In genomic region chr7:100344121-100344559, GRCh38 we compare ENCODE assay signal across 11 cellular contexts. TPM values are rescaled to one million over a fixed set of nuclear protein-coding genes. Genes with fewer than 3 reads are reported as not detected.
DNase-seq lines count a peak whose midpoint lies in the region; ATAC-seq, FAIRE-seq and TF ChIP-seq lines count a peak whose summit lies in the region.
"Not testable (repeated sequence)": the region's sequence is repeated elsewhere in the genome, so short reads cannot be mapped to it uniquely, and the experiment has no call there.
"Had no signal": no experiment of that assay in that cellular context is flagged by ENCODE, and none has a peak within 500 bp of the region (broad histone marks: within the 10 kb centered on the region; RNA-seq: fewer than 3 reads in every experiment).

No MANE protein-coding gene starts in this region.

- H3K4me3 ChIP-seq in RWPE2 (ENCODE audit: severe bottlenecking); K562; mesodermal cell (ENCODE audit: extremely low read depth, insufficient read depth, low read length, poor library complexity, severe bottlenecking): not testable (repeated sequence)

- H3K4me1 ChIP-seq in RWPE2 (ENCODE audit: insufficient read depth, poor library complexity, severe bottlenecking), result peaks cover 21% of the 10 kb centered on the region
- H3K4me1 ChIP-seq in K562 (replicated peaks in 1 of 2; ENCODE audit: control insufficient read depth in 2 of 2, insufficient read depth in 2 of 2, low read length in 2 of 2); mesodermal cell (ENCODE audit: control insufficient read depth, insufficient read depth, low read length, poor library complexity, severe bottlenecking): not testable (repeated sequence)

- intact Hi-C loops in CD4-positive, alpha-beta T cell (cut with DNase I, micrococcal nuclease), result loop anchor here in 1 of 2 experiments (5.0 to 10.0 kb wide), 3 partner anchors 69 to 262 kb away; partner anchors contain the start of gene ZNF3
- intact Hi-C loops in K562 (cut with micrococcal nuclease), result loop anchor here (1.0 kb wide), 1 partner anchor 212 kb away; no protein-coding TSS in a partner anchor

- in situ Hi-C loops in K562 (cut with MboI), result loop anchor here (5.0 kb wide), 1 partner anchor 127 kb away; the partner anchor contains the start of gene PVRIG

- H3K27me3 Mint-ChIP-seq in CD4-positive, alpha-beta T cell; activated T-cell treated with anti-CD3 and anti-CD28 coated beads, Interleukin-2, amount 50 U/mL, for 24 hours: not testable (repeated sequence)

- not testable (repeated sequence) for BruUV-seq in K562 (replicated peaks; lab: Mats Ljungman, UMichigan)

- 20% methylated on average over 3 of the region's 4 CpGs for WGBS in K562 (ENCODE audit: insufficient coverage, low coverage, missing lambda C conversion rate)
- WGBS in mesodermal cell (ENCODE audit: insufficient coverage in 2 of 2), 2 experiments, result 82 to 92% methylated on average over 2 of the region's 4 CpGs

- not testable (repeated sequence) for H3K27me3 ChIP-seq in CD4-positive, alpha-beta T cell (ENCODE audit: control insufficient read depth, insufficient read depth, low read length); RWPE2 (ENCODE audit: insufficient read depth, poor library complexity, severe bottlenecking); K562 (ENCODE audit: control insufficient read depth in 2 of 2, insufficient read depth in 2 of 2, low read length in 2 of 2)

- not testable (repeated sequence) for H4K20me1 ChIP-seq in K562 (replicated peaks; ENCODE audit: control insufficient read depth, insufficient read depth, low read length)

- not testable (repeated sequence) for TF ChIP-seq POLR2A in K562 (conservative IDR thresholded peaks at IDR 0.05)

- H3K9me1 ChIP-seq in K562 (ENCODE audit: control insufficient read depth, insufficient read depth, low read length), result not testable (repeated sequence)

- TF ChIP-seq EP300 in K562 (IDR thresholded peaks at IDR 0.05; ENCODE audit: low read length), result not testable (repeated sequence)

- not testable (repeated sequence) for H3K9ac ChIP-seq in K562 (ENCODE audit: insufficient read depth in 1 of 2, low read depth in 2 of 2, low read length in 2 of 2)

- H3K4me3 Mint-ChIP-seq in CD4-positive, alpha-beta T cell, result peak overlapping the region; percentile 69
- peak overlapping the region; percentile 58 for H3K4me3 Mint-ChIP-seq in activated T-cell treated with anti-CD3 and anti-CD28 coated beads, Interleukin-2, amount 50 U/mL, for 24 hours
- H3K4me3 Mint-ChIP-seq in stimulated activated effector memory CD8-positive, alpha-beta T cell treated with anti-CD3 and anti-CD28 coated beads, Interleukin-12 subunit alpha, Interleukin-12 subunit beta, amount 100 ng/mL, for 72 hours, result peak overlapping the region; percentile 71

- not testable (repeated sequence) for H2AFZ ChIP-seq in K562 (ENCODE audit: low read depth, low read length)

- H3K27ac ChIP-seq in CD4-positive, alpha-beta T cell (ENCODE audit: low read depth, low read length), result peak overlapping the region; percentile 92
- peak overlapping the region; percentile 26 for H3K27ac ChIP-seq in RWPE2 (ENCODE audit: poor library complexity, severe bottlenecking)
- H3K27ac ChIP-seq in K562 (ENCODE audit: extremely low read depth, low read depth, low read length), result not testable (repeated sequence)
- H3K27ac ChIP-seq in mesodermal cell (ENCODE audit: low read depth, low read length, severe bottlenecking), result peak overlapping the region; percentile 96

- H3K9me3 Mint-ChIP-seq in CD4-positive, alpha-beta T cell; activated T-cell treated with anti-CD3 and anti-CD28 coated beads, Interleukin-2, amount 50 U/mL, for 24 hours; stimulated activated effector memory CD8-positive, alpha-beta T cell treated with anti-CD3 and anti-CD28 coated beads, Interleukin-12 subunit alpha, Interleukin-12 subunit beta, amount 100 ng/mL, for 72 hours: not testable (repeated sequence)

- H3K27ac Mint-ChIP-seq in CD4-positive, alpha-beta T cell, result peak overlapping the region; percentile 95
- peak overlapping the region; percentile 95 for H3K27ac Mint-ChIP-seq in activated T-cell treated with anti-CD3 and anti-CD28 coated beads, Interleukin-2, amount 50 U/mL, for 24 hours
- H3K27ac Mint-ChIP-seq in stimulated activated effector memory CD8-positive, alpha-beta T cell treated with anti-CD3 and anti-CD28 coated beads, Interleukin-12 subunit alpha, Interleukin-12 subunit beta, amount 100 ng/mL, for 72 hours, result peak overlapping the region; percentile 95

- not testable (repeated sequence) for FAIRE-seq in K562 (lab: Jason Lieb, UNC)

- H3K4me2 ChIP-seq in K562 (ENCODE audit: insufficient read depth, low read length), result peak overlapping the region; percentile 47; the same call in 1 of the 2 replicates

- peaks cover 44% of the 10 kb centered on the region for H3K79me2 ChIP-seq in K562 (ENCODE audit: control insufficient read depth, insufficient read depth, low read length)

- TF ChIP-seq RAD21 in K562 (CRISPR knock-in tag; conservative IDR thresholded peaks at IDR 0.05 in 1 of 2, IDR thresholded peaks at IDR 0.05 in 1 of 2), result not testable (repeated sequence)

- POLR2A ChIA-PET in CD4-positive, alpha-beta T cell (lab: Charles Lee), result interaction anchor here (1.0 kb wide), 2 partner anchors 9 to 210 kb away, joined by 3 to 4 read pairs; no protein-coding TSS in a partner anchor
- POLR2A ChIA-PET in K562 (lab: Yijun Ruan, JAX), result interaction anchor here (0.6 to 1.8 kb wide), 5 partner anchors 9 to 285 kb away, joined by 3 to 7 read pairs (median 5); no protein-coding TSS in a partner anchor

- peaks cover 25% of the 10 kb centered on the region for H3K4me1 Mint-ChIP-seq in CD4-positive, alpha-beta T cell (ENCODE audit: low read depth)
- H3K4me1 Mint-ChIP-seq in activated T-cell treated with anti-CD3 and anti-CD28 coated beads, Interleukin-2, amount 50 U/mL, for 24 hours (ENCODE audit: low read depth), result peaks cover 52% of the 10 kb centered on the region
- H3K4me1 Mint-ChIP-seq in stimulated activated effector memory CD8-positive, alpha-beta T cell treated with anti-CD3 and anti-CD28 coated beads, Interleukin-12 subunit alpha, Interleukin-12 subunit beta, amount 100 ng/mL, for 72 hours, result peaks cover 30% of the 10 kb centered on the region

- CTCF ChIA-PET in CD4-positive, alpha-beta T cell (lab: Charles Lee), result interaction anchor here (0.8 to 2.3 kb wide), 6 partner anchors 9 to 211 kb away, joined by 3 to 9 read pairs (median 4); no protein-coding TSS in a partner anchor
- CTCF ChIA-PET in K562 (lab: Yijun Ruan, JAX; ENCODE audit: low intra/inter-chr PET ratio), result interaction anchor here (0.6 to 1.5 kb wide), 2 partner anchors 175 to 211 kb away, joined by 3 to 5 read pairs; no protein-coding TSS in a partner anchor

- ATAC-seq in CD4-positive, alpha-beta T cell (ENCODE audit: poor library complexity); RWPE2 (ENCODE audit: low read depth); stimulated activated effector memory CD8-positive, alpha-beta T cell treated with anti-CD3 and anti-CD28 coated beads, Interleukin-12 subunit alpha, Interleukin-12 subunit beta, amount 100 ng/mL, for 72 hours: not testable (repeated sequence)
- ATAC-seq in GM21515 (IDR thresholded peaks at IDR 0.05; ENCODE audit: unreplicated experiment) (peak; percentile 10), HG03196 (IDR thresholded peaks at IDR 0.05; ENCODE audit: unreplicated experiment) (peak; percentile 10), K562 (peak; percentile 21)

- not testable (repeated sequence) for TF ChIP-seq CTCF in CD4-positive, alpha-beta T cell (IDR thresholded peaks at IDR 0.05); RWPE2 (IDR thresholded peaks at IDR 0.05; ENCODE audit: poor library complexity, severe bottlenecking)
- TF ChIP-seq CTCF in K562 (IDR thresholded peaks at IDR 0.05 in 2 of 3, conservative IDR thresholded peaks at IDR 0.05 in 1 of 3; ENCODE audit: insufficient read depth in 2 of 3, low read depth in 1 of 3, low read length in 3 of 3), result 0 out of 6 replicates have a peak, but pooled peaks of 1 of the 3 experiments have one; percentile 5

- H3K36me3 ChIP-seq in RWPE2 (ENCODE audit: low read depth) (peaks cover 91% of the 10 kb centered on the region), K562 (ENCODE audit: control insufficient read depth, insufficient read depth, low read length) (peaks cover 81% of the 10 kb centered on the region), mesodermal cell (ENCODE audit: control insufficient read depth, insufficient read depth, low read length) (peaks cover 58% of the 10 kb centered on the region)

- not testable (repeated sequence) for H3K9me3 ChIP-seq in CD4-positive, alpha-beta T cell (ENCODE audit: control insufficient read depth, low read length); RWPE2 (ENCODE audit: severe bottlenecking); K562 (replicated peaks; ENCODE audit: control insufficient read depth, insufficient read depth, low read depth, low read length); mesodermal cell (ENCODE audit: control insufficient read depth, low read length)

- DNase-seq in CD4-positive, alpha-beta T cell; RWPE2 (ENCODE audit: low spot score); activated T-cell treated with anti-CD3 and anti-CD28 coated beads, Interleukin-2, amount 50 U/mL, for 24 hours; K562 (ENCODE audit: extremely low read depth in 1 of 4, low spot score in 3 of 4); stimulated activated effector memory CD8-positive, alpha-beta T cell treated with anti-CD3 and anti-CD28 coated beads, Interleukin-12 subunit alpha, Interleukin-12 subunit beta, amount 100 ng/mL, for 72 hours (ENCODE audit: low spot score in 2 of 2): not testable (repeated sequence)

- H3K36me3 Mint-ChIP-seq in CD4-positive, alpha-beta T cell (ENCODE audit: low read depth), result peaks cover 66% of the 10 kb centered on the region
- peaks cover 85% of the 10 kb centered on the region for H3K36me3 Mint-ChIP-seq in activated T-cell treated with anti-CD3 and anti-CD28 coated beads, Interleukin-2, amount 50 U/mL, for 24 hours (ENCODE audit: low read depth)
- H3K36me3 Mint-ChIP-seq in stimulated activated effector memory CD8-positive, alpha-beta T cell treated with anti-CD3 and anti-CD28 coated beads, Interleukin-12 subunit alpha, Interleukin-12 subunit beta, amount 100 ng/mL, for 72 hours, result peaks cover 100% of the 10 kb centered on the region

RNA-seq across cellular contexts. Expression of gene PILRB, which starts 13.8 kb away (rescaled TPM):
- total RNA-seq in CD4-positive, alpha-beta T cell, result 10 to 100 TPM; 56.4 to 67.6 TPM
- total RNA-seq in K562 (2011; cell fraction: chromatin; rRNA removed; ENCODE audit: low replicate concordance), result 248 and 523 TPM in 2 replicates
- 303 and 304 TPM in 2 replicates for total RNA-seq in K562 (2011; cell fraction: nucleolus; rRNA removed)
- total RNA-seq in K562 (2011; cell fraction: nucleoplasm; rRNA removed), result 245 and 257 TPM in 2 replicates
- total RNA-seq in K562 (2014; rRNA removed), result 37.0 and 37.7 TPM in 2 replicates
- total RNA-seq in K562 (2014; rRNA removed; fragmentation: Illumina TruSeq; extraction: Trizol), result 14.4 and 25.4 TPM in 2 replicates
- 30.7 and 32.3 TPM in 2 replicates for total RNA-seq in K562 (2015; rRNA removed; fragmentation: Illumina TruSeq; extraction: Trizol)
- total RNA-seq in K562 (2021), result 39.0 and 45.3 TPM in 2 replicates
- polyA plus RNA-seq in K562 (2011; rRNA removed), result 39.2 and 56.1 TPM in 2 replicates
- polyA plus RNA-seq in K562 (2011; cell fraction: cytosol; rRNA removed), result 30.7 and 45.8 TPM in 2 replicates
- 448 and 634 TPM in 2 replicates for polyA plus RNA-seq in K562 (2011; cell fraction: nucleus; rRNA removed)
- polyA plus RNA-seq in K562 (2012), result 39.7 and 51.9 TPM in 2 replicates
- polyA plus RNA-seq in K562 (2014; fragmentation: Illumina TruSeq; extraction: Trizol), result 49.9 and 56.7 TPM in 2 replicates
- polyA plus RNA-seq in K562 (2014; fragmentation: Nextera tagmentation; extraction: Ambion mirVana), result 1 to 10 TPM; 6.2 to 7.1 TPM
- 94.6 and 99.3 TPM in 2 replicates for polyA plus RNA-seq in K562 (2014; rRNA removed)
- polyA minus RNA-seq in K562 (2011; rRNA and poly(A)+ RNA removed), result 8.3 and 12.6 TPM in 2 replicates
- polyA minus RNA-seq in K562 (2011; cell fraction: cytosol; rRNA and poly(A)+ RNA removed), result 2.9 and 8.4 TPM in 2 replicates
- polyA minus RNA-seq in K562 (2011; cell fraction: nucleus; rRNA and poly(A)+ RNA removed), result 43.1 and 49.8 TPM in 2 replicates
- polyA plus RNA-seq in mesodermal cell (2013, experiment 1 of 2), result 24.8 TPM
- polyA plus RNA-seq in mesodermal cell (2013, experiment 2 of 2), result 17.1 TPM

RNA-seq across cellular contexts. Expression of gene PILRA, which starts 29.1 kb away (rescaled TPM):
- 1 to 10 TPM; 4.6 to 5.3 TPM for total RNA-seq in CD4-positive, alpha-beta T cell
- total RNA-seq in K562 (2011; cell fraction: chromatin; rRNA removed; ENCODE audit: low replicate concordance), result 9.0 and 11.0 TPM in 2 replicates
- 5.9 and 6.2 TPM in 2 replicates for total RNA-seq in K562 (2011; cell fraction: nucleolus; rRNA removed)
- total RNA-seq in K562 (2011; cell fraction: nucleoplasm; rRNA removed), result 8.1 and 8.8 TPM in 2 replicates
- total RNA-seq in K562 (2014; rRNA removed) (0.23 and 0.41 TPM in 2 replicates), K562 (2014; rRNA removed; fragmentation: Illumina TruSeq; extraction: Trizol) (0.32 and 0.47 TPM in 2 replicates), K562 (2015; rRNA removed; fragmentation: Illumina TruSeq; extraction: Trizol) (0.34 and 0.65 TPM in 2 replicates), K562 (2021) (0.83 and 0.95 TPM in 2 replicates)
- polyA plus RNA-seq in K562 (2011; rRNA removed) (1.8 and 3.1 TPM in 2 replicates), K562 (2014; fragmentation: Illumina TruSeq; extraction: Trizol) (0.73 and 0.93 TPM in 2 replicates), K562 (2014; fragmentation: Nextera tagmentation; extraction: Ambion mirVana) (under 1 TPM; 0.13 to 0.21 TPM), K562 (2014; rRNA removed) (0.62 and 1.6 TPM in 2 replicates)
- 1.8 and 3.1 TPM in 2 replicates for polyA plus RNA-seq in K562 (2011; cell fraction: cytosol; rRNA removed)
- polyA plus RNA-seq in K562 (2011; cell fraction: nucleus; rRNA removed), result 12.1 and 14.8 TPM in 2 replicates
- 0.79 and 2.9 TPM in 2 replicates for polyA plus RNA-seq in K562 (2012)
- polyA minus RNA-seq in K562 (2011; rRNA and poly(A)+ RNA removed), result 0.30 TPM in 1 of 2 replicates, not detected in the other
- polyA minus RNA-seq in K562 (2011; cell fraction: cytosol; rRNA and poly(A)+ RNA removed), result not detected in 2 replicates
- polyA minus RNA-seq in K562 (2011; cell fraction: nucleus; rRNA and poly(A)+ RNA removed), result 1.1 and 1.6 TPM in 2 replicates
- 2.6 TPM for polyA plus RNA-seq in mesodermal cell (2013, experiment 1 of 2)
- 3.7 TPM for polyA plus RNA-seq in mesodermal cell (2013, experiment 2 of 2)

RNA-seq across cellular contexts. Expression of gene SPDYE3, which starts 36.6 kb away (rescaled TPM):
- not detected for total RNA-seq in CD4-positive, alpha-beta T cell
- 0.21 and 0.53 TPM in 2 replicates for total RNA-seq in K562 (2011; cell fraction: chromatin; rRNA removed; ENCODE audit: low replicate concordance)
- total RNA-seq in K562 (2011; cell fraction: nucleolus; rRNA removed), result not detected in 2 replicates
- not detected in 2 replicates for total RNA-seq in K562 (2011; cell fraction: nucleoplasm; rRNA removed)
- total RNA-seq in K562 (2014; rRNA removed) (not detected in 2 replicates), K562 (2014; rRNA removed; fragmentation: Illumina TruSeq; extraction: Trizol) (not detected in 2 replicates), K562 (2015; rRNA removed; fragmentation: Illumina TruSeq; extraction: Trizol) (not detected in 2 replicates), K562 (2021) (not detected in 2 replicates)
- polyA plus RNA-seq in K562 (2011; rRNA removed) (0.04 TPM in 1 of 2 replicates, not detected in the other), K562 (2014; fragmentation: Illumina TruSeq; extraction: Trizol) (not detected in 2 replicates), K562 (2014; fragmentation: Nextera tagmentation; extraction: Ambion mirVana) (1 to 10 TPM; 1.2 to 3.3 TPM), K562 (2014; rRNA removed) (not detected in 2 replicates)
- polyA plus RNA-seq in K562 (2011; cell fraction: cytosol; rRNA removed), result not detected in 2 replicates
- polyA plus RNA-seq in K562 (2011; cell fraction: nucleus; rRNA removed), result not detected in 2 replicates
- polyA plus RNA-seq in K562 (2012), result 6.0 and 10.3 TPM in 2 replicates
- not detected in 2 replicates for polyA minus RNA-seq in K562 (2011; rRNA and poly(A)+ RNA removed)
- polyA minus RNA-seq in K562 (2011; cell fraction: cytosol; rRNA and poly(A)+ RNA removed), result not detected in 2 replicates
- polyA minus RNA-seq in K562 (2011; cell fraction: nucleus; rRNA and poly(A)+ RNA removed), result not detected in 2 replicates
- polyA plus RNA-seq in mesodermal cell (2013, experiment 1 of 2), result not detected
- polyA plus RNA-seq in mesodermal cell (2013, experiment 2 of 2), result not detected
- total RNA-seq: breast epithelium, hepatocyte, vagina had no signal
